ENCODE assay signal across 1 cellular context in the genomic region with DNA sequence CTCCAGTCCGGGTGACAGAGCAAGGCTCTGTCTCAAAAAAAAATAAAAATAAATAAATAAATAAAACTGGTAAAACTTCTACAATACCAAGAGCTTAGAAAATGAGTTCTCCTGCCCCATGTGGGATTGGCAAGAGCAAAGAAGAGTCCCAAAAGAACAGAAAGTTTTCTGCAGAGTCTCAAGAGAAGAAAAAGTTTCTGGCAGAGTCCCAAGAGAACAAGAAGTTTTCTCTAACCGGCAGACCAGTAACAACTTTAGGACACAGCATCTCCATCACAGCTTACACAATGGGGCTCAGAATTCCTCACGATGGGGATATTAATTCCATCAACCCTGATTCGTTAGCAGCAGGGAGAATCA.
TF ChIP-seq lines count a peak whose summit lies in the region.

No MANE protein-coding gene starts in this region.

TF ChIP-seq in A549, 52 proteins besides CTCF, POLR2A, EP300 and RAD21 (continued from another document):
- TF ChIP-seq, protein P1, sequence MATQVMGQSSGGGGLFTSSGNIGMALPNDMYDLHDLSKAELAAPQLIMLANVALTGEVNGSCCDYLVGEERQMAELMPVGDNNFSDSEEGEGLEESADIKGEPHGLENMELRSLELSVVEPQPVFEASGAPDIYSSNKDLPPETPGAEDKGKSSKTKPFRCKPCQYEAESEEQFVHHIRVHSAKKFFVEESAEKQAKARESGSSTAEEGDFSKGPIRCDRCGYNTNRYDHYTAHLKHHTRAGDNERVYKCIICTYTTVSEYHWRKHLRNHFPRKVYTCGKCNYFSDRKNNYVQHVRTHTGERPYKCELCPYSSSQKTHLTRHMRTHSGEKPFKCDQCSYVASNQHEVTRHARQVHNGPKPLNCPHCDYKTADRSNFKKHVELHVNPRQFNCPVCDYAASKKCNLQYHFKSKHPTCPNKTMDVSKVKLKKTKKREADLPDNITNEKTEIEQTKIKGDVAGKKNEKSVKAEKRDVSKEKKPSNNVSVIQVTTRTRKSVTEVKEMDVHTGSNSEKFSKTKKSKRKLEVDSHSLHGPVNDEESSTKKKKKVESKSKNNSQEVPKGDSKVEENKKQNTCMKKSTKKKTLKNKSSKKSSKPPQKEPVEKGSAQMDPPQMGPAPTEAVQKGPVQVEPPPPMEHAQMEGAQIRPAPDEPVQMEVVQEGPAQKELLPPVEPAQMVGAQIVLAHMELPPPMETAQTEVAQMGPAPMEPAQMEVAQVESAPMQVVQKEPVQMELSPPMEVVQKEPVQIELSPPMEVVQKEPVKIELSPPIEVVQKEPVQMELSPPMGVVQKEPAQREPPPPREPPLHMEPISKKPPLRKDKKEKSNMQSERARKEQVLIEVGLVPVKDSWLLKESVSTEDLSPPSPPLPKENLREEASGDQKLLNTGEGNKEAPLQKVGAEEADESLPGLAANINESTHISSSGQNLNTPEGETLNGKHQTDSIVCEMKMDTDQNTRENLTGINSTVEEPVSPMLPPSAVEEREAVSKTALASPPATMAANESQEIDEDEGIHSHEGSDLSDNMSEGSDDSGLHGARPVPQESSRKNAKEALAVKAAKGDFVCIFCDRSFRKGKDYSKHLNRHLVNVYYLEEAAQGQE (IDR thresholded peaks at IDR 0.05) = no peak
